ENCODE assay signal across 1 cellular context in genomic region chr22:38793721-38794466, GRCh38.
A peak's percentile ranks its signal among the peaks of the same experiment; 100 is the strongest.
TF ChIP-seq lines count a peak whose summit lies in the region.

TSS of gene DNAL4 (minus strand) at chr22:38794143. CDS start at chr22:38782731, 11,412 bp downstream.

TF ChIP-seq in HepG2, 621 proteins besides CTCF, POLR2A, EP300 and RAD21 (continued from another document and continues in another):
- TF ChIP-seq LBX2 (CRISPR knock-in tag; IDR thresholded peaks at IDR 0.05; ENCODE audit: borderline replicate concordance) (no peak), JUNB (CRISPR knock-in tag; IDR thresholded peaks at IDR 0.05; ENCODE audit: borderline replicate concordance) (no peak), ZBTB2 (CRISPR knock-in tag; IDR thresholded peaks at IDR 0.05; ENCODE audit: low read depth) (peak; percentile 75), ZMYM4 (CRISPR knock-in tag; IDR thresholded peaks at IDR 0.05) (0 out of 2 replicates have a peak, but pooled peaks have one; percentile 15), POLR2G (IDR thresholded peaks at IDR 0.05; ENCODE audit: low read depth, low read length) (peak; percentile 48; the same call in 1 of the 2 replicates), ZZZ3 (CRISPR knock-in tag; IDR thresholded peaks at IDR 0.05; ENCODE audit: borderline replicate concordance) (no peak), BHLHE40 (IDR thresholded peaks at IDR 0.05; ENCODE audit: low read length) (no peak), ZNF30 (CRISPR knock-in tag; IDR thresholded peaks at IDR 0.05) (no peak), ZNF768 (CRISPR knock-in tag; IDR thresholded peaks at IDR 0.05) (peak; percentile 52; the same call in 1 of the 2 replicates), AGO1 (IDR thresholded peaks at IDR 0.05; ENCODE audit: low read depth, low read length, poor library complexity, severe bottlenecking) (no peak), ZNF615 (CRISPR knock-in tag; IDR thresholded peaks at IDR 0.05; ENCODE audit: borderline replicate concordance) (no peak), MAF1 (CRISPR knock-in tag; IDR thresholded peaks at IDR 0.05; ENCODE audit: borderline replicate concordance) (no peak), RBAK (CRISPR knock-in tag; IDR thresholded peaks at IDR 0.05) (no peak), TEAD2 (CRISPR knock-in tag; IDR thresholded peaks at IDR 0.05) (no peak), MAZ (IDR thresholded peaks at IDR 0.05; ENCODE audit: borderline replicate concordance, low read depth, low read length) (peak; percentile 74; the same call in 1 of the 2 replicates), MAZ (CRISPR knock-in tag; IDR thresholded peaks at IDR 0.05; ENCODE audit: low read depth) (peak; percentile 44; the same call in 1 of the 2 replicates), DMAP1 (CRISPR knock-in tag; IDR thresholded peaks at IDR 0.05) (no peak), THAP8 (CRISPR knock-in tag; IDR thresholded peaks at IDR 0.05; ENCODE audit: borderline replicate concordance) (no peak), NCOA2 (CRISPR knock-in tag; IDR thresholded peaks at IDR 0.05) (no peak), ZXDC (CRISPR knock-in tag; IDR thresholded peaks at IDR 0.05) (no peak), KMT2B (CRISPR knock-in tag; IDR thresholded peaks at IDR 0.05) (peak; percentile 58; the same call in 1 of the 2 replicates), MYC (CRISPR knock-in tag; IDR thresholded peaks at IDR 0.05; ENCODE audit: borderline replicate concordance) (no peak), SOX13 (IDR thresholded peaks at IDR 0.05) (no peak), SOX13 (CRISPR knock-in tag; conservative IDR thresholded peaks at IDR 0.05 in 1 of 2, IDR thresholded peaks at IDR 0.05 in 1 of 2) (0 out of 4 replicates have a peak, but pooled peaks of 1 of the 2 experiments have one; percentile 23), ZBTB38 (CRISPR knock-in tag; IDR thresholded peaks at IDR 0.05) (no peak), RNF2 (conservative IDR thresholded peaks at IDR 0.05; ENCODE audit: low read depth) (no peak), DRAP1 (CRISPR knock-in tag; IDR thresholded peaks at IDR 0.05) (peak; percentile 70), ZBTB7B (CRISPR knock-in tag; IDR thresholded peaks at IDR 0.05) (peak; percentile 26; the same call in 1 of the 2 replicates), ASH2L (IDR thresholded peaks at IDR 0.05; ENCODE audit: insufficient read length, low read depth, low read length) (peak; percentile 47), ZNF121 (CRISPR knock-in tag; IDR thresholded peaks at IDR 0.05) (no peak), MXI1 (IDR thresholded peaks at IDR 0.05; ENCODE audit: borderline replicate concordance, low read depth, low read length) (peak; percentile 55; the same call in 1 of the 3 replicates), ZNF530 (CRISPR knock-in tag; IDR thresholded peaks at IDR 0.05; ENCODE audit: low read depth) (no peak), JUND (CRISPR knock-in tag; IDR thresholded peaks at IDR 0.05) (no peak), TRIM24 (CRISPR knock-in tag; IDR thresholded peaks at IDR 0.05) (no peak), PBX2 (CRISPR knock-in tag; IDR thresholded peaks at IDR 0.05) (peak; percentile 91), HNRNPL (IDR thresholded peaks at IDR 0.05; ENCODE audit: low read depth, low read length) (no peak), CEBPZ (IDR thresholded peaks at IDR 0.05; ENCODE audit: low read length) (peak; percentile 52; the same call in 1 of the 2 replicates), ZNF83 (CRISPR knock-in tag; IDR thresholded peaks at IDR 0.05; ENCODE audit: borderline replicate concordance) (no peak), PATZ1 (CRISPR knock-in tag; IDR thresholded peaks at IDR 0.05) (peak; percentile 91), FOXP4 (CRISPR knock-in tag; IDR thresholded peaks at IDR 0.05) (no peak), ZFY (CRISPR knock-in tag; IDR thresholded peaks at IDR 0.05) (peak; percentile 82), ZNF224 (CRISPR knock-in tag; IDR thresholded peaks at IDR 0.05) (no peak), YEATS4 (CRISPR knock-in tag; IDR thresholded peaks at IDR 0.05; ENCODE audit: borderline replicate concordance) (peak; percentile 56; the same call in 1 of the 2 replicates), MATR3 (CRISPR knock-in tag; IDR thresholded peaks at IDR 0.05) (no peak), TRAFD1 (CRISPR knock-in tag; IDR thresholded peaks at IDR 0.05; ENCODE audit: borderline replicate concordance) (no peak), KLF16 (CRISPR knock-in tag; IDR thresholded peaks at IDR 0.05) (no peak), ZNF331 (CRISPR knock-in tag; IDR thresholded peaks at IDR 0.05) (no peak)
